8 cellular contexts compared by ENCODE assay signal in genomic region chr4:54233697-54234496, GRCh38. TPM values are rescaled to one million over a fixed set of nuclear protein-coding genes. Genes with fewer than 3 reads are reported as not detected.
DNase-seq lines count a peak whose midpoint lies in the region; ATAC-seq, FAIRE-seq and TF ChIP-seq lines count a peak whose summit lies in the region.

No MANE protein-coding gene starts in this region.

- H3K27me3 Mint-ChIP-seq in activated naive CD8-positive, alpha-beta T cell: peaks cover 23% of the 10 kb centered on the region

- FAIRE-seq in pancreas (lab: Jason Lieb, UNC): peak; percentile 74

- H3K27ac Mint-ChIP-seq in activated naive CD8-positive, alpha-beta T cell: no peak overlapping the region

- H3K36me3 ChIP-seq in pancreas (no peaks in the 10 kb centered on the region), transverse colon (no peaks in the 10 kb centered on the region)

- TF ChIP-seq POLR2A in transverse colon (IDR thresholded peaks at IDR 0.05): no peak

- peaks cover 6 to 38% (median 16%) of the 10 kb centered on the region in 4 donors for H3K27me3 ChIP-seq in pancreas
- peaks cover 70% of the 10 kb centered on the region for H3K27me3 ChIP-seq in transverse colon

- DNase-seq in DMS114 treated with DMSO at 0.1 percent for 48 hours (lab: John Stamatoyannopoulos, UW; ENCODE audit: unreplicated experiment) (peak; percentile 49), Right ventricle myocardium superior (peak; percentile 88), pancreas (peak; percentile 45 to 87 (median 77)), transverse colon (peak; percentile 80)

- TF ChIP-seq CTCF in LNCAP (IDR thresholded peaks at IDR 0.05) (peak; percentile 80), pancreas (IDR thresholded peaks at IDR 0.05) (peak; percentile 92 to 98 (median 94)), transverse colon (IDR thresholded peaks at IDR 0.05) (peak; percentile 92 to 95 (median 95))

- H3K27ac ChIP-seq in pancreas: no peak overlapping the region
- H3K27ac ChIP-seq in transverse colon: peak overlapping the region; percentile 55 to 79 (median 69)

- H3K9me3 ChIP-seq in pancreas (no peaks in the 10 kb centered on the region), transverse colon (no peaks in the 10 kb centered on the region)

- no peaks in the 10 kb centered on the region for H3K36me3 Mint-ChIP-seq in activated naive CD8-positive, alpha-beta T cell

- TF ChIP-seq EP300 in transverse colon (IDR thresholded peaks at IDR 0.05; ENCODE audit: low read depth): no peak

- H3K4me3 Mint-ChIP-seq in activated naive CD8-positive, alpha-beta T cell: peak overlapping the region; percentile 87

- peaks cover 0 to 18% (median 3%) of the 10 kb centered on the region in 3 donors for H3K4me1 ChIP-seq in pancreas
- H3K4me1 ChIP-seq in transverse colon: peaks cover 4 to 48% (median 29%) of the 10 kb centered on the region in 4 donors

- in situ Hi-C loops in transverse colon (cut with MboI; ENCODE audit: low pct_ligation_motif_present in 1 of 4, low pct_unique_long_range_greater_than_20kb in 1 of 4, low sequenced_read_pairs in 3 of 4): loop anchor here in 3 of 4 donors (10.0 to 25.0 kb wide), 5 partner anchors 522 to 1222 kb away; partner anchors contain the start of gene SCFD2 (in 1 of the 3)

- H3K4me1 Mint-ChIP-seq in activated naive CD8-positive, alpha-beta T cell (ENCODE audit: low read depth): peaks cover 23% of the 10 kb centered on the region

- 1 to 3% methylated on average over 65 to 67 of the region's 67 CpGs for WGBS in pancreas, 2 donors
- 0 to 4% methylated on average over 10 to 60 of the region's 67 CpGs for WGBS in transverse colon (ENCODE audit: low coverage in 1 of 2), 2 donors

- H3K4me3 ChIP-seq in pancreas (peak overlapping the region; percentile 5 to 62 (median 34)), transverse colon (peak overlapping the region; percentile 19 to 56 (median 37))

- peak; percentile 51 for ATAC-seq in GM21619 (IDR thresholded peaks at IDR 0.05; ENCODE audit: unreplicated experiment)
- peak; percentile 36 for ATAC-seq in SK-N-SH treated with all-trans-retinoic acid at 6 μM for 48 hours
- ATAC-seq in Right ventricle myocardium superior (ENCODE audit: poor library complexity): peak; percentile 72
- peak; percentile 78 to 85 (median 82) for ATAC-seq in pancreas

- intact Hi-C loops in Right ventricle myocardium superior (cut with DNase I) (loop anchor here (5.0 to 10.0 kb wide), 6 partner anchors 302 to 1999 kb away; no protein-coding TSS in a partner anchor), pancreas (cut with DNase I) (loop anchor here in 2 of 3 donors (10.0 kb wide), 1 partner anchor 1039 kb away; no protein-coding TSS in a partner anchor), transverse colon (cut with DNase I; ENCODE audit: low total_unique reads) (loop anchor here (5.0 kb wide), 2 partner anchors 327 to 1037 kb away; no protein-coding TSS in a partner anchor)

- no peaks in the 10 kb centered on the region for H3K9me3 Mint-ChIP-seq in activated naive CD8-positive, alpha-beta T cell (ENCODE audit: low read depth)

TF ChIP-seq in SK-N-SH treated with all-trans-retinoic acid at 6 μM for 48 hours, 23 proteins besides CTCF, POLR2A, EP300 and RAD21:
- TF ChIP-seq ESRRG (CRISPR knock-in tag; IDR thresholded peaks at IDR 0.05) (no peak), ZFP3 (CRISPR knock-in tag; IDR thresholded peaks at IDR 0.05) (no peak), TCF4 (CRISPR knock-in tag; IDR thresholded peaks at IDR 0.05; ENCODE audit: borderline replicate concordance) (no peak)

RNA-seq across cellular contexts. Expression of gene PDGFRA, which starts 4.8 kb away (rescaled TPM):
- total RNA-seq in Right ventricle myocardium superior: 29.8 TPM
- total RNA-seq in pancreas: 10 to 100 TPM in 4 of 6 donors, 1 to 10 TPM in 2; 5.3 to 43.0 (median 16.1) TPM
- polyA plus RNA-seq in pancreas: 1 to 10 TPM; 2.6 to 3.5 TPM
- total RNA-seq in transverse colon: 100 to 1,000 TPM in 1 of 4 donors, 10 to 100 TPM in 3; 20.6 to 190 (median 65.5) TPM

Comparison
In these comparisons a context has a peak if more than half of its experiments do, and no peak if none do; other contexts are left out.
1. H3K27ac ChIP-seq: peak in transverse colon (4 of 4); none in pancreas (0 of 4).
2. Peak in every context shown above with its lines, with median percentiles within 50 percentile points of each other: DNase-seq, ATAC-seq and CTCF ChIP-seq.